Comparison of ENCODE assay signal across 1 cellular context in the genomic region with DNA sequence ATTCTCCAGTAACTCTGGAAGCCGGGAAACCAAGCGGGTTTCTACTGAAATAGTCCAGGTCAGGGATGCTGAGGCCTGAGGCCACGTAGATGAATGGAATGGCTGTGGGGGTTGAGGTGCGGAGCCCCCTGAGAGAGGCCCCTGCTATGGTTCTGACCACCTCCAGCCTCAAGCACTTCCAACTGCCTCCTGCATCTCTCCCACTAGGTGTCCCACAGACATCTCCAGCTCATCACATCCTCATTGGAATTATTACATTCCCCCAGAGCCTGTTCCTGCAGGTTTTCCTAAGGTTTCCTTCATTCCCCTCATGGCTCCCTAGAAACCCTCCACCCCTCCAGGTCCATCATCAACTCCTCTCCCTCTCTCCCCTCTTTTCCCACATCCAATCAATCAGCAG.
TF ChIP-seq lines count a peak whose summit lies in the region.

No MANE protein-coding gene starts in this region.

TF ChIP-seq in IMR-90, 13 proteins besides CTCF, POLR2A, EP300 and RAD21:
- TF ChIP-seq RFX5 (IDR thresholded peaks at IDR 0.05; ENCODE audit: low read depth, low read length) (no peak), FOS (IDR thresholded peaks at IDR 0.05; ENCODE audit: low read depth, low read length) (no peak), MXI1 (IDR thresholded peaks at IDR 0.05; ENCODE audit: borderline replicate concordance, low read depth, low read length) (no peak), MAFK (IDR thresholded peaks at IDR 0.05; ENCODE audit: low read depth, low read length) (no peak), MAZ (IDR thresholded peaks at IDR 0.05; ENCODE audit: borderline replicate concordance, low read depth, low read length) (no peak), BHLHE40 (IDR thresholded peaks at IDR 0.05; ENCODE audit: low read depth, low read length) (no peak), SMC3 (IDR thresholded peaks at IDR 0.05; ENCODE audit: low read depth, low read length) (no peak), CHD1 (IDR thresholded peaks at IDR 0.05; ENCODE audit: low read depth, low read length) (no peak), CEBPB (IDR thresholded peaks at IDR 0.05; ENCODE audit: low read depth, low read length) (no peak), ELK1 (IDR thresholded peaks at IDR 0.05; ENCODE audit: borderline replicate concordance, low read depth, low read length) (no peak), RCOR1 (IDR thresholded peaks at IDR 0.05; ENCODE audit: insufficient replicate concordance, low read length) (no peak), NFE2L2 (IDR thresholded peaks at IDR 0.05; ENCODE audit: low read depth, low read length) (no peak)
- TF ChIP-seq, protein P1, sequence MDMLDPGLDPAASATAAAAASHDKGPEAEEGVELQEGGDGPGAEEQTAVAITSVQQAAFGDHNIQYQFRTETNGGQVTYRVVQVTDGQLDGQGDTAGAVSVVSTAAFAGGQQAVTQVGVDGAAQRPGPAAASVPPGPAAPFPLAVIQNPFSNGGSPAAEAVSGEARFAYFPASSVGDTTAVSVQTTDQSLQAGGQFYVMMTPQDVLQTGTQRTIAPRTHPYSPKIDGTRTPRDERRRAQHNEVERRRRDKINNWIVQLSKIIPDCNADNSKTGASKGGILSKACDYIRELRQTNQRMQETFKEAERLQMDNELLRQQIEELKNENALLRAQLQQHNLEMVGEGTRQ (IDR thresholded peaks at IDR 0.05; ENCODE audit: low read depth, low read length): no peak
TF ChIP-seq in IMR-90: peak in this region for 0.
